Comparison of ENCODE assay signal across 8 cellular contexts in the genomic region with DNA sequence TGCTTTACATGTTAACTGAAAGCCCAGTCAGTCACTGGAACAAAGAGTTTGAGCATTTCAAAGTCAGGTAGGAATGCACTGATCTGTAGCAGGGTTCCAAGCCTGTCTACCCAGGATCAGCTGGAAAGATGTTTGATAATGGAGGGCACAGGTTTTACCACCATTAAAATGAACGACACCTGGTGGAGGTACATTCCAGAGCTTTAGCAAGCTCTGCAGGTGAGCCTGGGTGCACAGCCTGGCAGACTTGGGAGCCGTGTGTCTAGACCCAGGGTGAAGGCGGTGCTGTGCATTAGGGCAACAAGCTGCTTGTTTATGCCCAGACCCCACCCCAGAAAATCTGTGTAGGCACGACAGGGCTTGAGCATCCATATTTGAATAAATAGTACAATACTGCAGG.
DNase-seq lines count a peak whose midpoint lies in the region; ATAC-seq and TF ChIP-seq lines count a peak whose summit lies in the region.
"Not testable (repeated sequence)": the region's sequence is repeated elsewhere in the genome, so short reads cannot be mapped to it uniquely, and the experiment has no call there.

No MANE protein-coding gene starts in this region.

- intact Hi-C loops in Calu3 (cut with micrococcal nuclease; ENCODE audit: unreplicated experiment); HCT116 (cut with micrococcal nuclease); body of pancreas (cut with DNase I): not testable (repeated sequence)
- intact Hi-C loops in PC-9 (cut with micrococcal nuclease; ENCODE audit: unreplicated experiment): loop anchor here (5.0 kb wide), 2 partner anchors 54 to 109 kb away; no protein-coding TSS in a partner anchor

- not testable (repeated sequence) for H3K79me2 ChIP-seq in HCT116 (ENCODE audit: insufficient read depth, low read length); PC-9 (ENCODE audit: low read depth)

- H2AFZ ChIP-seq in HCT116 (ENCODE audit: low read depth, low read length, poor library complexity, severe bottlenecking); PC-9: not testable (repeated sequence)

- ATAC-seq in HCT116: peak; percentile 52; the same call in 1 of the 2 replicates
- ATAC-seq in body of pancreas, foreskin keratinocyte: not testable (repeated sequence)

- peaks cover 13% of the 10 kb centered on the region for H3K36me3 Mint-ChIP-seq in Calu3 (ENCODE audit: insufficient read depth, unreplicated experiment)

- H3K9me3 Mint-ChIP-seq in Calu3 (ENCODE audit: low read depth, unreplicated experiment): not testable (repeated sequence)

- H3K4me3 ChIP-seq in HCT116 (replicated peaks in 1 of 2; ENCODE audit: low read depth in 1 of 2, low read length in 2 of 2); PC-9; SJSA1; body of pancreas; mucosa of rectum (ENCODE audit: low read length in 2 of 2): not testable (repeated sequence)

- TF ChIP-seq POLR2A in HCT116 (IDR thresholded peaks at IDR 0.05; ENCODE audit: borderline replicate concordance, extremely low read depth, insufficient read depth, insufficient read length); body of pancreas (IDR thresholded peaks at IDR 0.05): not testable (repeated sequence)

- TF ChIP-seq CTCF in Calu3 (IDR thresholded peaks at IDR 0.05; ENCODE audit: unreplicated experiment); HCT116 (IDR thresholded peaks at IDR 0.05 in 2 of 3, conservative IDR thresholded peaks at IDR 0.05 in 1 of 3; ENCODE audit: borderline replicate concordance in 1 of 3, insufficient read depth in 1 of 3, low read depth in 2 of 3, low read length in 2 of 3); PC-9 (conservative IDR thresholded peaks at IDR 0.05); body of pancreas (IDR thresholded peaks at IDR 0.05): not testable (repeated sequence)
- peak; percentile 3 for TF ChIP-seq CTCF in foreskin keratinocyte (conservative IDR thresholded peaks at IDR 0.05)

- not testable (repeated sequence) for H3K9me3 ChIP-seq in HCT116 (ENCODE audit: control insufficient read depth in 1 of 2, insufficient read depth in 1 of 2, low read depth in 1 of 2, low read length in 2 of 2); PC-9 (ENCODE audit: insufficient read depth, low read depth); SJSA1 (replicated peaks); body of pancreas; mucosa of rectum (ENCODE audit: control insufficient read depth in 2 of 2, low read length in 2 of 2)

- peaks cover 0 to 13% of the 10 kb centered on the region in 2 experiments; a peak in 2 of 4 replicates for H3K4me1 ChIP-seq in HCT116 (ENCODE audit: control insufficient read depth in 1 of 2, insufficient read depth in 2 of 2, low read length in 2 of 2)
- H3K4me1 ChIP-seq in PC-9 (replicated peaks; ENCODE audit: insufficient read depth): peaks cover 21% of the 10 kb centered on the region
- peaks cover 28% of the 10 kb centered on the region for H3K4me1 ChIP-seq in SJSA1 (replicated peaks)
- H3K4me1 ChIP-seq in body of pancreas: peaks cover 33% of the 10 kb centered on the region
- H3K4me1 ChIP-seq in foreskin keratinocyte: not testable (repeated sequence)
- peaks cover 6 to 12% of the 10 kb centered on the region in 2 donors for H3K4me1 ChIP-seq in mucosa of rectum (ENCODE audit: control insufficient read depth in 2 of 2, insufficient read depth in 2 of 2, low read length in 2 of 2)

- H3K4me1 Mint-ChIP-seq in Calu3 (ENCODE audit: low read depth, unreplicated experiment): peaks cover 49% of the 10 kb centered on the region

- CTCF ChIA-PET in Calu3 (lab: Charles Lee): interaction anchor here (1.4 kb wide), 1 partner anchor 125 kb away, joined by 5 read pairs; no protein-coding TSS in a partner anchor
- CTCF ChIA-PET in HCT116 (lab: Charles Lee); PC-9 (lab: Charles Lee): not testable (repeated sequence)

- BruUV-seq in Calu3 (replicated peaks; lab: Mats Ljungman, UMichigan); HCT116 (replicated peaks; lab: Mats Ljungman, UMichigan): not testable (repeated sequence)
- TSS peak; percentile 93 for BruUV-seq in PC-9 (replicated peaks; lab: Mats Ljungman, UMichigan)

- not testable (repeated sequence) for TF ChIP-seq RAD21 in HCT116 (IDR thresholded peaks at IDR 0.05; ENCODE audit: low read depth)

- H3K9me2 ChIP-seq in HCT116 (ENCODE audit: insufficient read depth); PC-9 (ENCODE audit: insufficient read depth): not testable (repeated sequence)

- H3K27ac ChIP-seq in HCT116 (ENCODE audit: low read depth, low read length); PC-9; foreskin keratinocyte: not testable (repeated sequence)
- H3K27ac ChIP-seq in SJSA1 (peak overlapping the region; percentile 66), body of pancreas (peak overlapping the region; percentile 26 to 63 (median 34)), mucosa of rectum (ENCODE audit: low read depth in 2 of 2, low read length in 2 of 2) (peak overlapping the region; percentile 46 to 49)

- 69 to 72% methylated on average over 4 of the region's 4 CpGs for WGBS in body of pancreas, 2 donors

- H3F3A ChIP-seq in PC-9 (ENCODE audit: insufficient read depth, low read depth): not testable (repeated sequence)

- RAD21 ChIA-PET in HCT116 (lab: Charles Lee; ENCODE audit: low non-redundant PET in 1 of 2, low total read pairs in 2 of 2, uncharacterized antibody in 2 of 2, unreplicated experiment in 2 of 2): not testable (repeated sequence)

- peak overlapping the region; percentile 97 for H3K27ac Mint-ChIP-seq in Calu3 (ENCODE audit: unreplicated experiment)

- peak overlapping the region; percentile 21 for H3K4me3 Mint-ChIP-seq in Calu3 (ENCODE audit: low read depth, unreplicated experiment)

- H3K27me3 ChIP-seq in HCT116 (ENCODE audit: insufficient read depth, low read length); PC-9 (ENCODE audit: insufficient read depth, low read depth); SJSA1 (replicated peaks); body of pancreas; foreskin keratinocyte; mucosa of rectum (ENCODE audit: control insufficient read depth in 2 of 2, insufficient read depth in 2 of 2, low read length in 2 of 2): not testable (repeated sequence)

- H3K4me2 ChIP-seq in HCT116 (ENCODE audit: low read length): not testable (repeated sequence)
- H3K4me2 ChIP-seq in PC-9: peak overlapping the region; percentile 33; the same call in 1 of the 2 replicates

- not testable (repeated sequence) for H3K9ac ChIP-seq in HCT116 (ENCODE audit: low read length); mucosa of rectum (ENCODE audit: low read depth in 1 of 2, low read length in 2 of 2)

- H3K27me3 Mint-ChIP-seq in Calu3 (ENCODE audit: unreplicated experiment): not testable (repeated sequence)

- not testable (repeated sequence) for H4K20me1 ChIP-seq in HCT116 (ENCODE audit: insufficient read depth); PC-9 (ENCODE audit: insufficient read depth)

- not testable (repeated sequence) for DNase-seq in Calu3; HCT116 (ENCODE audit: low read depth, low spot score); PC-9; body of pancreas; foreskin keratinocyte
- DNase-seq in NCI-H526 (lab: John Stamatoyannopoulos, UW) (peak; percentile 84 to 85), SJSA1 (ENCODE audit: low read depth in 1 of 2, low spot score in 2 of 2) (peak in 1 of 2 experiments; percentile 9)

- POLR2A ChIA-PET in HCT116 (lab: Charles Lee); PC-9 (lab: Charles Lee; ENCODE audit: unreplicated experiment): not testable (repeated sequence)

- H3K36me3 ChIP-seq in HCT116 (ENCODE audit: control insufficient read depth in 1 of 2, insufficient read depth in 2 of 2, low read length in 2 of 2); PC-9 (ENCODE audit: low read depth); SJSA1; body of pancreas (replicated peaks in 1 of 2; ENCODE audit: insufficient read depth in 1 of 2, low read depth in 2 of 2); mucosa of rectum (ENCODE audit: control insufficient read depth in 2 of 2, insufficient read depth in 2 of 2, low read length in 2 of 2): not testable (repeated sequence)
